ENCODE assay signal across 22 cellular contexts in genomic region chr11:64533501-64533900, GRCh38. TPM values are rescaled to one million over a fixed set of nuclear protein-coding genes. Genes with fewer than 3 reads are reported as not detected.
DNase-seq lines count a peak whose midpoint lies in the region; ATAC-seq, FAIRE-seq and TF ChIP-seq lines count a peak whose summit lies in the region.
"Had no signal": no experiment of that assay in that cellular context is flagged by ENCODE, and none has a peak within 500 bp of the region (broad histone marks: within the 10 kb centered on the region; RNA-seq: fewer than 3 reads in every experiment).

No MANE protein-coding gene starts in this region.

- H3K4me3 ChIP-seq in K562 (no peak overlapping the region), kidney (ENCODE audit: low read length in 2 of 2) (no peak overlapping the region), dorsolateral prefrontal cortex (no peak overlapping the region)
- H3K4me3 ChIP-seq: A549 had no signal

- H3K9ac ChIP-seq in K562 (ENCODE audit: insufficient read depth in 1 of 2, low read depth in 2 of 2, low read length in 2 of 2) (no peak overlapping the region), kidney (ENCODE audit: low read length in 2 of 2) (no peak overlapping the region)

- peak overlapping the region; percentile 2 for H3K27ac Mint-ChIP-seq in activated naive CD4-positive, alpha-beta T cell treated with anti-CD3 and anti-CD28 coated beads, Interleukin-2, amount 50 U/mL, for 24 hours
- H3K27ac Mint-ChIP-seq in activated naive CD4-positive, alpha-beta T cell treated with anti-CD3 and anti-CD28 coated beads, Interleukin-2, amount 10 ng/mL, durations not matched to agents 7 days and 5 days, result no peak overlapping the region
- H3K27ac Mint-ChIP-seq: CD4-positive, alpha-beta T cell; H9 had no signal

- H4K20me1 ChIP-seq in K562 (replicated peaks; ENCODE audit: control insufficient read depth, insufficient read depth, low read length), result no peaks in the 10 kb centered on the region; the same call in none of the 2 replicates

- no peaks in the 10 kb centered on the region for H3K4me1 Mint-ChIP-seq in activated naive CD4-positive, alpha-beta T cell treated with anti-CD3 and anti-CD28 coated beads, Interleukin-2, amount 50 U/mL, for 24 hours
- no peaks in the 10 kb centered on the region for H3K4me1 Mint-ChIP-seq in activated naive CD4-positive, alpha-beta T cell treated with anti-CD3 and anti-CD28 coated beads, Interleukin-2, amount 10 ng/mL, durations not matched to agents 7 days and 5 days

- WGBS in K562 (ENCODE audit: insufficient coverage, low coverage, missing lambda C conversion rate), result 0% methylated on average over 6 of the region's 6 CpGs

- H3K4me1 ChIP-seq in K562 (replicated peaks in 1 of 2; ENCODE audit: control insufficient read depth in 2 of 2, insufficient read depth in 2 of 2, low read length in 2 of 2) (peaks cover 0 to 2% of the 10 kb centered on the region in 2 experiments; a peak in 3 of 5 replicates), kidney (ENCODE audit: control insufficient read depth in 1 of 2, insufficient read depth in 1 of 2, low read depth in 1 of 2, low read length in 2 of 2) (no peaks in the 10 kb centered on the region)

- ATAC-seq in K562, result no peak
- no peak for ATAC-seq in sciatic nerve
- ATAC-seq: A549 had no signal

- no peaks in the 10 kb centered on the region for H3K36me3 Mint-ChIP-seq in activated naive CD4-positive, alpha-beta T cell treated with anti-CD3 and anti-CD28 coated beads, Interleukin-2, amount 50 U/mL, for 24 hours
- no peaks in the 10 kb centered on the region for H3K36me3 Mint-ChIP-seq in activated naive CD4-positive, alpha-beta T cell treated with anti-CD3 and anti-CD28 coated beads, Interleukin-2, amount 10 ng/mL, durations not matched to agents 7 days and 5 days

- no peak for DNase-seq in activated naive CD4-positive, alpha-beta T cell treated with anti-CD3 and anti-CD28 coated beads, Interleukin-2, amount 10 ng/mL, durations not matched to agents 7 days and 5 days
- DNase-seq in K562 (ENCODE audit: extremely low read depth in 1 of 4, low spot score in 3 of 4), result no peak
- peak; percentile 11 for DNase-seq in kidney
- peak; percentile 10 for DNase-seq in sciatic nerve (ENCODE audit: low spot score)
- DNase-seq in SIG-M5 (lab: John Stamatoyannopoulos, UW), result no peak
- no peak for DNase-seq in foreskin melanocyte
- DNase-seq in dorsolateral prefrontal cortex, result no peak
- DNase-seq: AML-193; CD4-positive, alpha-beta T cell; DMS153; DMS79; GF-D8; H9 had no signal

- no peak for TF ChIP-seq CTCF in K562 (IDR thresholded peaks at IDR 0.05 in 2 of 3, conservative IDR thresholded peaks at IDR 0.05 in 1 of 3; ENCODE audit: insufficient read depth in 2 of 3, low read depth in 1 of 3, low read length in 3 of 3)
- no peak for TF ChIP-seq CTCF in kidney (IDR thresholded peaks at IDR 0.05; ENCODE audit: borderline replicate concordance, extremely low read depth, insufficient read depth)
- TF ChIP-seq CTCF in dorsolateral prefrontal cortex (IDR thresholded peaks at IDR 0.05 in 54 of 56, conservative IDR thresholded peaks at IDR 0.05 in 2 of 56; ENCODE audit: low read depth in 1 of 56, partially characterized antibody in 56 of 56), result no peak

- H3K27ac ChIP-seq in K562 (ENCODE audit: extremely low read depth, low read depth, low read length) (no peak overlapping the region), kidney (ENCODE audit: low read depth in 2 of 2, low read length in 2 of 2) (no peak overlapping the region), dorsolateral prefrontal cortex (peak overlapping the region in 1 of 59 donors; percentile 45)
- H3K27ac ChIP-seq: 22Rv1, A549, C4-2B had no signal

- no peak overlapping the region for H3K4me3 Mint-ChIP-seq in activated naive CD4-positive, alpha-beta T cell treated with anti-CD3 and anti-CD28 coated beads, Interleukin-2, amount 50 U/mL, for 24 hours
- no peak overlapping the region for H3K4me3 Mint-ChIP-seq in activated naive CD4-positive, alpha-beta T cell treated with anti-CD3 and anti-CD28 coated beads, Interleukin-2, amount 10 ng/mL, durations not matched to agents 7 days and 5 days
- H3K4me3 Mint-ChIP-seq: CD4-positive, alpha-beta T cell; H9 had no signal

- H3K9me1 ChIP-seq in K562 (ENCODE audit: control insufficient read depth, insufficient read depth, low read length), result peaks cover 3% of the 10 kb centered on the region

- POLR2A ChIA-PET in K562 (lab: Yijun Ruan, JAX), result interaction anchor here (0.8 kb wide), 1 partner anchor 21 kb away, joined by 3 read pairs; no protein-coding TSS in a partner anchor

- in situ Hi-C loops in K562 (cut with MboI), result no loop called here

- TF ChIP-seq RAD21 in K562 (CRISPR knock-in tag; conservative IDR thresholded peaks at IDR 0.05 in 1 of 2, IDR thresholded peaks at IDR 0.05 in 1 of 2), result no peak

- no peak for FAIRE-seq in K562 (lab: Jason Lieb, UNC)
- no peak for FAIRE-seq in kidney (lab: Jason Lieb, UNC)
- FAIRE-seq: A549, H1 had no signal

- H3K36me3 ChIP-seq in K562 (ENCODE audit: control insufficient read depth, insufficient read depth, low read length) (no peaks in the 10 kb centered on the region), kidney (ENCODE audit: control insufficient read depth in 1 of 2, insufficient read depth in 2 of 2, low read length in 2 of 2) (no peaks in the 10 kb centered on the region)

- CTCF ChIA-PET in activated naive CD4-positive, alpha-beta T cell treated with anti-CD3 and anti-CD28 coated beads, Interleukin-2, amount 10 ng/mL, durations not matched to agents 7 days and 5 days (lab: Charles Lee), result no interaction called here
- CTCF ChIA-PET in K562 (lab: Yijun Ruan, JAX; ENCODE audit: low intra/inter-chr PET ratio), result no interaction called here

- H3K79me2 ChIP-seq in K562 (ENCODE audit: control insufficient read depth, insufficient read depth, low read length), result no peaks in the 10 kb centered on the region

- BruUV-seq in K562 (replicated peaks; lab: Mats Ljungman, UMichigan), result no TSS peak

- H3K4me2 ChIP-seq in K562 (ENCODE audit: insufficient read depth, low read length), result no peak overlapping the region
- H3K4me2 ChIP-seq: A549 had no signal

- no peak for TF ChIP-seq POLR2A in K562 (conservative IDR thresholded peaks at IDR 0.05)

- no peak for TF ChIP-seq EP300 in K562 (IDR thresholded peaks at IDR 0.05; ENCODE audit: low read length)

- intact Hi-C loops in K562 (cut with micrococcal nuclease), result no loop called here
- intact Hi-C loops in kidney (cut with DNase I), result no loop called here
- intact Hi-C loops in sciatic nerve (cut with DNase I), result no loop called here
- intact Hi-C loops in dorsolateral prefrontal cortex (cut with DNase I), result no loop called here

- peaks cover 10% of the 10 kb centered on the region for H3K27me3 Mint-ChIP-seq in activated naive CD4-positive, alpha-beta T cell treated with anti-CD3 and anti-CD28 coated beads, Interleukin-2, amount 50 U/mL, for 24 hours
- H3K27me3 Mint-ChIP-seq in activated naive CD4-positive, alpha-beta T cell treated with anti-CD3 and anti-CD28 coated beads, Interleukin-2, amount 10 ng/mL, durations not matched to agents 7 days and 5 days, result peaks cover 69% of the 10 kb centered on the region

- H3K9me3 ChIP-seq in K562 (replicated peaks; ENCODE audit: control insufficient read depth, insufficient read depth, low read depth, low read length) (no peaks in the 10 kb centered on the region), kidney (ENCODE audit: control insufficient read depth in 1 of 2, low read length in 2 of 2) (no peaks in the 10 kb centered on the region)
- H3K9me3 ChIP-seq: A549, Caco-2 had no signal

- no peaks in the 10 kb centered on the region for H3K9me3 Mint-ChIP-seq in activated naive CD4-positive, alpha-beta T cell treated with anti-CD3 and anti-CD28 coated beads, Interleukin-2, amount 50 U/mL, for 24 hours
- H3K9me3 Mint-ChIP-seq in activated naive CD4-positive, alpha-beta T cell treated with anti-CD3 and anti-CD28 coated beads, Interleukin-2, amount 10 ng/mL, durations not matched to agents 7 days and 5 days, result no peaks in the 10 kb centered on the region
- H3K9me3 Mint-ChIP-seq: CD4-positive, alpha-beta T cell had no signal

- peaks cover 66 to 89% of the 10 kb centered on the region in 2 experiments for H3K27me3 ChIP-seq in K562 (ENCODE audit: control insufficient read depth in 2 of 2, insufficient read depth in 2 of 2, low read length in 2 of 2)
- peaks cover 0 to 6% (median 0%) of the 10 kb centered on the region in 45 donors for H3K27me3 ChIP-seq in dorsolateral prefrontal cortex

- no peak overlapping the region for H2AFZ ChIP-seq in K562 (ENCODE audit: low read depth, low read length)

RNA-seq across cellular contexts. Expression of gene SLC22A11, which starts 22.2 kb away (rescaled TPM):
- total RNA-seq in K562 (2011; cell fraction: chromatin; rRNA removed; ENCODE audit: low replicate concordance), result 0.39 TPM in 1 of 2 replicates, not detected in the other
- 0.17 and 0.26 TPM in 2 replicates for total RNA-seq in K562 (2011; cell fraction: nucleolus; rRNA removed)
- 0.44 TPM in 1 of 2 replicates, not detected in the other for total RNA-seq in K562 (2011; cell fraction: nucleoplasm; rRNA removed)
- not detected in 2 replicates for total RNA-seq in K562 (2014; rRNA removed)
- total RNA-seq in K562 (2014; rRNA removed; fragmentation: Illumina TruSeq; extraction: Trizol), result not detected in 2 replicates
- not detected in 2 replicates for total RNA-seq in K562 (2015; rRNA removed; fragmentation: Illumina TruSeq; extraction: Trizol)
- not detected in 2 replicates for total RNA-seq in K562 (2021)
- polyA plus RNA-seq in K562 (2011; rRNA removed), result 0.07 TPM in 1 of 2 replicates, not detected in the other
- 0.09 TPM in 1 of 2 replicates, not detected in the other for polyA plus RNA-seq in K562 (2011; cell fraction: cytosol; rRNA removed)
- polyA plus RNA-seq in K562 (2011; cell fraction: nucleus; rRNA removed), result 0.08 and 0.28 TPM in 2 replicates
- polyA plus RNA-seq in K562 (2012), result 0.05 and 0.08 TPM in 2 replicates
- not detected in 2 replicates for polyA plus RNA-seq in K562 (2014; fragmentation: Illumina TruSeq; extraction: Trizol)
- polyA plus RNA-seq in K562 (2014; fragmentation: Nextera tagmentation; extraction: Ambion mirVana), result not detected
- 0.07 TPM in 1 of 2 replicates, not detected in the other for polyA plus RNA-seq in K562 (2014; rRNA removed)
- polyA minus RNA-seq in K562 (2011; rRNA and poly(A)+ RNA removed), result not detected in 2 replicates
- polyA minus RNA-seq in K562 (2011; cell fraction: cytosol; rRNA and poly(A)+ RNA removed), result not detected in 2 replicates
- polyA minus RNA-seq in K562 (2011; cell fraction: nucleus; rRNA and poly(A)+ RNA removed), result not detected in 2 replicates
- 9.4 TPM for total RNA-seq in kidney
- polyA plus RNA-seq in kidney (ENCODE audit: insufficient read depth, low read depth, low replicate concordance), result 105 TPM
- total RNA-seq in sciatic nerve, result not detected
- total RNA-seq in dorsolateral prefrontal cortex, result under 1 TPM in 6 of 120 experiments, not detected in 114; 0.32 to 0.51 (median 0.44) TPM
- total RNA-seq: CD4-positive, alpha-beta T cell; Daoy; H1; H9 had no signal
- polyA plus RNA-seq: BJ, H1 had no signal

RNA-seq across cellular contexts. Expression of gene SLC22A12, which starts 57.5 kb away (rescaled TPM):
- total RNA-seq in K562 (2011; cell fraction: chromatin; rRNA removed; ENCODE audit: low replicate concordance), result not detected in 2 replicates
- total RNA-seq in K562 (2011; cell fraction: nucleolus; rRNA removed), result not detected in 2 replicates
- total RNA-seq in K562 (2011; cell fraction: nucleoplasm; rRNA removed), result not detected in 2 replicates
- not detected in 2 replicates for total RNA-seq in K562 (2014; rRNA removed)
- not detected in 2 replicates for total RNA-seq in K562 (2014; rRNA removed; fragmentation: Illumina TruSeq; extraction: Trizol)
- total RNA-seq in K562 (2015; rRNA removed; fragmentation: Illumina TruSeq; extraction: Trizol), result not detected in 2 replicates
- total RNA-seq in K562 (2021), result not detected in 2 replicates
- polyA plus RNA-seq in K562 (2011; rRNA removed), result not detected in 2 replicates
- not detected in 2 replicates for polyA plus RNA-seq in K562 (2011; cell fraction: cytosol; rRNA removed)
- not detected in 2 replicates for polyA plus RNA-seq in K562 (2011; cell fraction: nucleus; rRNA removed)
- polyA plus RNA-seq in K562 (2012), result not detected in 2 replicates
- not detected in 2 replicates for polyA plus RNA-seq in K562 (2014; fragmentation: Illumina TruSeq; extraction: Trizol)
- not detected for polyA plus RNA-seq in K562 (2014; fragmentation: Nextera tagmentation; extraction: Ambion mirVana)
- not detected in 2 replicates for polyA plus RNA-seq in K562 (2014; rRNA removed)
- polyA minus RNA-seq in K562 (2011; rRNA and poly(A)+ RNA removed), result not detected in 2 replicates
- polyA minus RNA-seq in K562 (2011; cell fraction: cytosol; rRNA and poly(A)+ RNA removed), result not detected in 2 replicates
- not detected in 2 replicates for polyA minus RNA-seq in K562 (2011; cell fraction: nucleus; rRNA and poly(A)+ RNA removed)
- 5.3 TPM for total RNA-seq in kidney
- polyA plus RNA-seq in kidney (ENCODE audit: insufficient read depth, low read depth, low replicate concordance), result 85.9 TPM
- not detected for total RNA-seq in sciatic nerve
- not detected for total RNA-seq in dorsolateral prefrontal cortex
- total RNA-seq: Caco-2; CD4-positive, alpha-beta T cell; Daoy; H1; H9; HT-29 had no signal
- polyA plus RNA-seq: A549, BJ, H1 had no signal

Comparison
In these comparisons a context has a peak if more than half of its experiments do, and no peak if none do; other contexts are left out.
1. DNase-seq: peak in kidney (single experiment) and sciatic nerve (single experiment); none in activated naive CD4-positive, alpha-beta T cell treated with anti-CD3 and anti-CD28 coated beads, Interleukin-2, amount 10 ng/mL, durations not matched to agents 7 days and 5 days (single experiment), K562 (0 of 4), SIG-M5 (single experiment), foreskin melanocyte (single experiment) and dorsolateral prefrontal cortex (0 of 10).